Comparison of ENCODE assay signal across 22 cellular contexts in the genomic region with DNA sequence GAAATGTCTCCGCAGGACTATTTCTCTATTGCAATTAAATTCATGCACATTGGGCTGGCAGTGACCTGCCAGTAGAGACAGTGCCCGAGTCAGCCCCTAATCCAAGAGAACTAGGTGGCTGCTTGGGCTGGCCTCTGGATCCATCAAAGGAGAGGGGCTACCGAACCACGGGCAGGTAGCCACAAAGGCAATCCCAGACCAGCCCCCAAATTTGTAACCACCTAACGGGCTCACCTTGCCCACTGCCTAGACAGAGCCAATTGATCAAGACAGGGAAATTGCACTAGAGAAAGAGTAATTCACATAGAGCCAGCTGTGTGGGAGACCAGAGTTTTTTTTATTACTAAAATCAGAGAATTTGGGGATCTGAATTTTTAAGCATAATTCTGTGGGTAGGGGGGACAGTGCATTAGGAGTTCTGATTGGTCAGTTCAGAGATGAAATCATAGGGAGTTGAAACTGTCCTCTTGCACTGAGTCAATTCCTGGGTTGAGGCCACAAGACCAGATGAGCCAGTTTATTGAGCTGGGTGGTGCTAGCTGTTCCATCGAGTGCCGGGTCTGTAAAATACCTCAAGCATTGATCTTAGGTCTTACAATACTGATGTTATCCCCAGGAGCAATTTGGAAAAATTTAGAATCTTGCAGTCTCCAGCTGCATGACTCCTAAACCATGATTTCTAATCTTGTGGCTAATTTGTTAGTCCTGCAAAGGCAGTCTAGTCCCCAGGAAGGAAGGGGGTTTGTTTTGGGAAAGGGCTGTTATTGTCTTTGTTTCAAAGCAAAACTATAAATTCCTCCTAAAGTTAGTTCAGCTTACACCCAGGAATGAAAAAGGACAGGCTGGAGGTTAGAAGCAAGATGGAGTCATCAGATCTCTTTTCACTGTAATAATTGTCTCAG.
"Had no signal": no experiment of that assay in that cellular context is flagged by ENCODE, and none has a peak within 500 bp of the region (broad histone marks: within the 10 kb centered on the region; RNA-seq: fewer than 3 reads in every experiment).

No MANE protein-coding gene starts in this region.

- DNase-seq: activated CD4-positive, alpha-beta T cell treated with anti-CD3 and anti-CD28 coated beads, Interleukin-2, amount 50 U/mL, for 4 hours; activated effector memory CD4-positive, alpha-beta T cell treated with Interleukin-2 at 50 U/mL for 16 hours; activated naive CD4-positive, alpha-beta T cell treated with anti-CD3 and anti-CD28 coated beads, Interleukin-2, amount 50 U/mL, for 16 hours; activated T-cell treated with anti-CD3 and anti-CD28 coated beads, Interleukin-2, amount 50 U/mL, for 24 hours; heart right ventricle; left cardiac atrium; lower lobe of right lung; midbrain; naive thymus-derived CD8-positive, alpha-beta T cell; posterior cingulate gyrus; small intestine; stimulated activated CD4-positive, alpha-beta T cell treated with anti-CD3 and anti-CD28 coated beads, Interleukin-4, amount 100 ng/mL, for 4 hours; stimulated activated CD8-positive, alpha-beta memory T cell treated with anti-CD3 and anti-CD28 coated beads, Interleukin-4, amount 100 ng/mL, for 48 hours; stimulated activated naive CD8-positive, alpha-beta T cell treated with anti-CD3 and anti-CD28 coated beads, Interleukin-15, Interleukin-2, amounts not matched to agents 100 U/mL and 50 U/mL, for 24 hours; T-helper 9 cell; upper lobe of left lung had no signal

- H3K4me1 ChIP-seq: lower lobe of right lung, right atrium auricular region, suprapubic skin, upper lobe of left lung had no signal

- H3K27ac ChIP-seq: cardiac muscle cell, heart right ventricle, lower lobe of right lung, right atrium auricular region, suprapubic skin, upper lobe of left lung had no signal

- H3K9me3 ChIP-seq: heart right ventricle, lower lobe of right lung, right atrium auricular region, suprapubic skin, upper lobe of left lung had no signal

- H3K27me3 Mint-ChIP-seq: activated T-cell treated with anti-CD3 and anti-CD28 coated beads, Interleukin-2, amount 50 U/mL, for 24 hours had no signal

- H3K9me3 Mint-ChIP-seq: activated T-cell treated with anti-CD3 and anti-CD28 coated beads, Interleukin-2, amount 50 U/mL, for 24 hours had no signal

- H3K4me3 ChIP-seq: cardiac muscle cell, heart right ventricle, lower lobe of right lung, right atrium auricular region, suprapubic skin, upper lobe of left lung had no signal

- H3K27ac Mint-ChIP-seq: activated T-cell treated with anti-CD3 and anti-CD28 coated beads, Interleukin-2, amount 50 U/mL, for 24 hours; naive thymus-derived CD8-positive, alpha-beta T cell had no signal

- H3K36me3 Mint-ChIP-seq: naive thymus-derived CD8-positive, alpha-beta T cell had no signal

- ATAC-seq: activated CD4-positive, CD25-positive, alpha-beta regulatory T cell treated with anti-CD3 and anti-CD28 coated beads, Interleukin-2, amount 50 U/mL, for 24 hours; heart right ventricle; left cardiac atrium; lower lobe of right lung; naive thymus-derived CD8-positive, alpha-beta T cell; stimulated activated naive CD8-positive, alpha-beta T cell treated with anti-CD3 and anti-CD28 coated beads, Interleukin-15, Interleukin-2, amounts not matched to agents 100 U/mL and 50 U/mL, for 24 hours had no signal

- H3K36me3 ChIP-seq: cardiac muscle cell, heart right ventricle, lower lobe of right lung, right atrium auricular region, suprapubic skin, upper lobe of left lung had no signal

- H3K4me1 Mint-ChIP-seq: naive thymus-derived CD8-positive, alpha-beta T cell had no signal

- FAIRE-seq: astrocyte, frontal cortex, small intestine had no signal

- H3K27me3 ChIP-seq: cardiac muscle cell, heart right ventricle, right atrium auricular region, suprapubic skin, upper lobe of left lung had no signal

- H3K4me3 Mint-ChIP-seq: activated T-cell treated with anti-CD3 and anti-CD28 coated beads, Interleukin-2, amount 50 U/mL, for 24 hours; naive thymus-derived CD8-positive, alpha-beta T cell had no signal
